ENCODE assay signal across 3 cellular contexts in the genomic region with DNA sequence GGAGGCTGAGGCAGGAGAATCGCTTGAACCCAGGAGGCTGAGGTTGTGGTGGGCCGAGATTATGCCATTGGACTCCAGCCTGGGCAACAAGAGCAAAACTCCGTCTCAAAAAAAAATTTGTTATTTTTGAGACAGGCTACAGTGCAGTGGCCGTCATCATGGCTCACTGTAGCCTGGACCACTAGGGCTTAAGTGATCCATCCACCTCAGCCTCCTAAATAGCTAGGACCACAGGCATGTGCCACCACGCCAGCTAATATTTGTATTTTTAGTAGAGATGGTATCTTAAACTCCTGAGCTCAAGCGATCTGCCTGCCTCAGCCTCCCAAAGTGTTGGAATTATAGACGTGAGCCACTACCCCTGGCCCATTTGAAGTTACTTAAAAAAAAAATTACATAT.
TF ChIP-seq lines count a peak whose summit lies in the region.

No MANE protein-coding gene starts in this region.

TF ChIP-seq in IMR-90, 13 proteins besides CTCF, POLR2A, EP300 and RAD21:
- TF ChIP-seq MAZ (IDR thresholded peaks at IDR 0.05; ENCODE audit: borderline replicate concordance, low read depth, low read length) (no peak), CEBPB (IDR thresholded peaks at IDR 0.05; ENCODE audit: low read depth, low read length) (no peak), RFX5 (IDR thresholded peaks at IDR 0.05; ENCODE audit: low read depth, low read length) (no peak), MXI1 (IDR thresholded peaks at IDR 0.05; ENCODE audit: borderline replicate concordance, low read depth, low read length) (no peak), FOS (IDR thresholded peaks at IDR 0.05; ENCODE audit: low read depth, low read length) (no peak), SMC3 (IDR thresholded peaks at IDR 0.05; ENCODE audit: low read depth, low read length) (no peak), MAFK (IDR thresholded peaks at IDR 0.05; ENCODE audit: low read depth, low read length) (no peak), NFE2L2 (IDR thresholded peaks at IDR 0.05; ENCODE audit: low read depth, low read length) (no peak), BHLHE40 (IDR thresholded peaks at IDR 0.05; ENCODE audit: low read depth, low read length) (no peak), CHD1 (IDR thresholded peaks at IDR 0.05; ENCODE audit: low read depth, low read length) (no peak), RCOR1 (IDR thresholded peaks at IDR 0.05; ENCODE audit: insufficient replicate concordance, low read length) (no peak)
- TF ChIP-seq, protein P1, sequence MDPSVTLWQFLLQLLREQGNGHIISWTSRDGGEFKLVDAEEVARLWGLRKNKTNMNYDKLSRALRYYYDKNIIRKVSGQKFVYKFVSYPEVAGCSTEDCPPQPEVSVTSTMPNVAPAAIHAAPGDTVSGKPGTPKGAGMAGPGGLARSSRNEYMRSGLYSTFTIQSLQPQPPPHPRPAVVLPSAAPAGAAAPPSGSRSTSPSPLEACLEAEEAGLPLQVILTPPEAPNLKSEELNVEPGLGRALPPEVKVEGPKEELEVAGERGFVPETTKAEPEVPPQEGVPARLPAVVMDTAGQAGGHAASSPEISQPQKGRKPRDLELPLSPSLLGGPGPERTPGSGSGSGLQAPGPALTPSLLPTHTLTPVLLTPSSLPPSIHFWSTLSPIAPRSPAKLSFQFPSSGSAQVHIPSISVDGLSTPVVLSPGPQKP (IDR thresholded peaks at IDR 0.05; ENCODE audit: borderline replicate concordance, low read depth, low read length) = no peak
- TF ChIP-seq, protein P2, sequence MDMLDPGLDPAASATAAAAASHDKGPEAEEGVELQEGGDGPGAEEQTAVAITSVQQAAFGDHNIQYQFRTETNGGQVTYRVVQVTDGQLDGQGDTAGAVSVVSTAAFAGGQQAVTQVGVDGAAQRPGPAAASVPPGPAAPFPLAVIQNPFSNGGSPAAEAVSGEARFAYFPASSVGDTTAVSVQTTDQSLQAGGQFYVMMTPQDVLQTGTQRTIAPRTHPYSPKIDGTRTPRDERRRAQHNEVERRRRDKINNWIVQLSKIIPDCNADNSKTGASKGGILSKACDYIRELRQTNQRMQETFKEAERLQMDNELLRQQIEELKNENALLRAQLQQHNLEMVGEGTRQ (IDR thresholded peaks at IDR 0.05; ENCODE audit: low read depth, low read length) = no peak
TF ChIP-seq in IMR-90: peak in this region for 0.

TF ChIP-seq in H1, 55 proteins besides CTCF, POLR2A, EP300 and RAD21:
- TF ChIP-seq CHD1 (IDR thresholded peaks at IDR 0.05; ENCODE audit: low read depth, low read length) (no peak), SUZ12 (IDR thresholded peaks at IDR 0.05; ENCODE audit: low read length) (no peak), CEBPB (IDR thresholded peaks at IDR 0.05; ENCODE audit: low read depth, low read length) (no peak), ASH2L (IDR thresholded peaks at IDR 0.05; ENCODE audit: low read length) (no peak), KDM5A (IDR thresholded peaks at IDR 0.05; ENCODE audit: low read length) (no peak)

TF ChIP-seq in GM12891, 5 proteins besides CTCF, POLR2A, EP300 and RAD21:
- TF ChIP-seq TAF1 (IDR thresholded peaks at IDR 0.05; ENCODE audit: low read depth, low read length) = no peak
- no peak for TF ChIP-seq SPI1 (IDR thresholded peaks at IDR 0.05; ENCODE audit: low read depth, low read length)
- no peak for TF ChIP-seq PAX5 (IDR thresholded peaks at IDR 0.05; ENCODE audit: insufficient read depth, low read length, severe bottlenecking)
- no peak for TF ChIP-seq POU2F2 (IDR thresholded peaks at IDR 0.05; ENCODE audit: low read depth, low read length)
- no peak for TF ChIP-seq POLR2AphosphoS5 (IDR thresholded peaks at IDR 0.05; ENCODE audit: low read depth, low read length)
TF ChIP-seq in GM12891: peak in this region for 0.
